ENCODE assay signal across 37 cellular contexts in genomic region chr6:44617416-44617815, GRCh38.
"Had no signal": no experiment of that assay in that cellular context is flagged by ENCODE, and none has a peak within 500 bp of the region (broad histone marks: within the 10 kb centered on the region; RNA-seq: fewer than 3 reads in every experiment).

No MANE protein-coding gene starts in this region.

- DNase-seq: activated CD4-positive, alpha-beta memory T cell treated with anti-CD3 and anti-CD28 coated beads, Interleukin-2, amount 10 ng/mL, durations not matched to agents 7 days and 5 days; activated CD4-positive, alpha-beta T cell treated with anti-CD3 and anti-CD28 coated beads for 1 hour; activated CD4-positive, alpha-beta T cell treated with anti-CD3 and anti-CD28 coated beads for 36 hours; activated CD4-positive, alpha-beta T cell treated with anti-CD3 and anti-CD28 coated beads for 48 hours; activated CD4-positive, alpha-beta T cell treated with anti-CD3 and anti-CD28 coated beads, Interleukin-2, amount 10 ng/mL, durations not matched to agents 7 days and 5 days; activated CD4-positive, alpha-beta T cell treated with anti-CD3 and anti-CD28 coated beads, Interleukin-2, amount 50 U/mL, for 48 hours; activated CD4-positive, CD25-positive, alpha-beta regulatory T cell; activated CD8-positive, alpha-beta memory T cell treated with anti-CD3 and anti-CD28 coated beads for 24 hours; activated CD8-positive, alpha-beta memory T cell treated with anti-CD3 and anti-CD28 coated beads, Interleukin-2, amount 10 ng/mL, durations not matched to agents 7 days and 5 days; activated CD8-positive, alpha-beta memory T cell treated with anti-CD3 and anti-CD28 coated beads, Interleukin-2, amount 50 U/mL, for 48 hours; activated CD8-positive, alpha-beta T cell treated with anti-CD3 and anti-CD28 coated beads, Interleukin-2, amount 10 ng/mL, durations not matched to agents 7 days and 5 days; activated gamma-delta T cell; activated naive CD4-positive, alpha-beta T cell treated with anti-CD3 and anti-CD28 coated beads, Interleukin-2, amount 10 ng/mL, durations not matched to agents 7 days and 5 days; activated naive CD4-positive, alpha-beta T cell treated with Interleukin-2 at 50 U/mL for 16 hours; activated naive CD8-positive, alpha-beta T cell treated with anti-CD3 and anti-CD28 coated beads, Interleukin-2, amount 10 ng/mL, durations not matched to agents 7 days and 5 days; activated naive CD8-positive, alpha-beta T cell treated with anti-CD3 and anti-CD28 coated beads, Interleukin-2, amount 50 U/mL, for 24 hours; activated T-cell treated with anti-CD3 and anti-CD28 coated beads, Interleukin-2, amount 50 U/mL, for 24 hours; activated T-cell treated with anti-CD3 and anti-CD28 coated beads, Interleukin-2, amount 50 U/mL, for 48 hours; amygdala; anterior cingulate cortex; caudate nucleus; cerebellar nuclear complex; T-helper 1 cell; T-helper 2 cell; T-helper 9 cell; WERI-Rb-1 had no signal

- H3K4me1 ChIP-seq: ascending aorta had no signal

- H3K4me1 Mint-ChIP-seq: activated CD4-positive, alpha-beta memory T cell treated with anti-CD3 and anti-CD28 coated beads, Interleukin-2, amount 10 ng/mL, durations not matched to agents 7 days and 5 days; activated CD4-positive, alpha-beta T cell treated with anti-CD3 and anti-CD28 coated beads for 36 hours; activated CD4-positive, alpha-beta T cell treated with anti-CD3 and anti-CD28 coated beads, Interleukin-2, amount 10 ng/mL, durations not matched to agents 7 days and 5 days; activated CD8-positive, alpha-beta memory T cell treated with anti-CD3 and anti-CD28 coated beads, Interleukin-2, amount 10 ng/mL, durations not matched to agents 7 days and 5 days; activated naive CD4-positive, alpha-beta T cell treated with anti-CD3 and anti-CD28 coated beads, Interleukin-2, amount 10 ng/mL, durations not matched to agents 7 days and 5 days; activated naive CD4-positive, alpha-beta T cell treated with anti-CD3 and anti-CD28 coated beads, Interleukin-2, amount 50 U/mL, for 24 hours; activated naive CD8-positive, alpha-beta T cell treated with anti-CD3 and anti-CD28 coated beads, Interleukin-2, amount 10 ng/mL, durations not matched to agents 7 days and 5 days; activated naive CD8-positive, alpha-beta T cell treated with anti-CD3 and anti-CD28 coated beads, Interleukin-2, amount 50 U/mL, for 24 hours; brain; central memory CD8-positive, alpha-beta T cell had no signal

- H3K27me3 ChIP-seq: ascending aorta, cardiac muscle cell had no signal

- H3K36me3 Mint-ChIP-seq: activated CD8-positive, alpha-beta memory T cell treated with anti-CD3 and anti-CD28 coated beads, Interleukin-2, amount 10 ng/mL, durations not matched to agents 7 days and 5 days; activated naive CD4-positive, alpha-beta T cell treated with anti-CD3 and anti-CD28 coated beads, Interleukin-2, amount 10 ng/mL, durations not matched to agents 7 days and 5 days; activated naive CD4-positive, alpha-beta T cell treated with anti-CD3 and anti-CD28 coated beads, Interleukin-2, amount 50 U/mL, for 24 hours; activated naive CD8-positive, alpha-beta T cell; activated naive CD8-positive, alpha-beta T cell treated with anti-CD3 and anti-CD28 coated beads, Interleukin-2, amount 10 ng/mL, durations not matched to agents 7 days and 5 days; brain; WTC11 had no signal

- H3K36me3 ChIP-seq: ascending aorta, cardiac muscle cell, WERI-Rb-1 had no signal

- H3K27ac Mint-ChIP-seq: activated CD4-positive, alpha-beta memory T cell treated with anti-CD3 and anti-CD28 coated beads, Interleukin-2, amount 10 ng/mL, durations not matched to agents 7 days and 5 days; activated CD4-positive, alpha-beta T cell treated with anti-CD3 and anti-CD28 coated beads for 36 hours; activated CD4-positive, alpha-beta T cell treated with anti-CD3 and anti-CD28 coated beads, Interleukin-2, amount 10 ng/mL, durations not matched to agents 7 days and 5 days; activated CD8-positive, alpha-beta memory T cell treated with anti-CD3 and anti-CD28 coated beads, Interleukin-2, amount 10 ng/mL, durations not matched to agents 7 days and 5 days; activated CD8-positive, alpha-beta T cell treated with anti-CD3 and anti-CD28 coated beads, Interleukin-2, amount 10 ng/mL, durations not matched to agents 7 days and 5 days; activated naive CD4-positive, alpha-beta T cell treated with anti-CD3 and anti-CD28 coated beads, Interleukin-2, amount 10 ng/mL, durations not matched to agents 7 days and 5 days; activated naive CD4-positive, alpha-beta T cell treated with anti-CD3 and anti-CD28 coated beads, Interleukin-2, amount 50 U/mL, for 24 hours; activated naive CD8-positive, alpha-beta T cell; activated naive CD8-positive, alpha-beta T cell treated with anti-CD3 and anti-CD28 coated beads, Interleukin-2, amount 10 ng/mL, durations not matched to agents 7 days and 5 days; activated naive CD8-positive, alpha-beta T cell treated with anti-CD3 and anti-CD28 coated beads, Interleukin-2, amount 50 U/mL, for 24 hours; activated T-cell treated with anti-CD3 and anti-CD28 coated beads, Interleukin-2, amount 50 U/mL, for 24 hours; activated T-helper 2 cell treated with anti-CD3 and anti-CD28 coated beads, Interferon-gamma antibody, Interleukin-2, Interleukin-4, amounts not matched to agents 10 μg/mL and 5 μg/mL and 100 μg/mL, durations not matched to agents 14 hours and 24 hours and 36 hours; brain; T-helper 1 cell treated with Interleukin-12 subunit alpha and Interleukin-12 subunit beta and Interleukin-4 antibody, amounts not matched to agents 30 μg/mL and 1 μg/mL, for 36 hours; T-helper 2 cell treated with Interferon-gamma antibody and Interleukin-4, amounts not matched to agents 5 μg/mL and 100 μg/mL, for 36 hours; WTC11 had no signal

- H3K9me3 Mint-ChIP-seq: activated CD4-positive, alpha-beta memory T cell treated with anti-CD3 and anti-CD28 coated beads, Interleukin-2, amount 10 ng/mL, durations not matched to agents 7 days and 5 days; activated CD4-positive, alpha-beta T cell treated with anti-CD3 and anti-CD28 coated beads, Interleukin-2, amount 10 ng/mL, durations not matched to agents 7 days and 5 days; activated naive CD4-positive, alpha-beta T cell treated with anti-CD3 and anti-CD28 coated beads, Interleukin-2, amount 10 ng/mL, durations not matched to agents 7 days and 5 days; activated naive CD4-positive, alpha-beta T cell treated with anti-CD3 and anti-CD28 coated beads, Interleukin-2, amount 50 U/mL, for 24 hours; activated naive CD8-positive, alpha-beta T cell treated with anti-CD3 and anti-CD28 coated beads, Interleukin-2, amount 10 ng/mL, durations not matched to agents 7 days and 5 days; activated naive CD8-positive, alpha-beta T cell treated with anti-CD3 and anti-CD28 coated beads, Interleukin-2, amount 50 U/mL, for 24 hours; activated T-cell treated with anti-CD3 and anti-CD28 coated beads, Interleukin-2, amount 50 U/mL, for 24 hours; activated T-helper 2 cell treated with anti-CD3 and anti-CD28 coated beads, Interferon-gamma antibody, Interleukin-2, Interleukin-4, amounts not matched to agents 10 μg/mL and 5 μg/mL and 100 μg/mL, durations not matched to agents 14 hours and 24 hours and 36 hours; central memory CD8-positive, alpha-beta T cell; T-helper 1 cell treated with Interleukin-12 subunit alpha and Interleukin-12 subunit beta and Interleukin-4 antibody, amounts not matched to agents 30 μg/mL and 1 μg/mL, for 36 hours; T-helper 2 cell treated with Interferon-gamma antibody and Interleukin-4, amounts not matched to agents 5 μg/mL and 100 μg/mL, for 36 hours; WTC11 had no signal

- H3K4me3 Mint-ChIP-seq: activated CD4-positive, alpha-beta memory T cell treated with anti-CD3 and anti-CD28 coated beads, Interleukin-2, amount 10 ng/mL, durations not matched to agents 7 days and 5 days; activated CD4-positive, alpha-beta T cell treated with anti-CD3 and anti-CD28 coated beads for 36 hours; activated CD4-positive, alpha-beta T cell treated with anti-CD3 and anti-CD28 coated beads, Interleukin-2, amount 10 ng/mL, durations not matched to agents 7 days and 5 days; activated CD8-positive, alpha-beta memory T cell treated with anti-CD3 and anti-CD28 coated beads, Interleukin-2, amount 10 ng/mL, durations not matched to agents 7 days and 5 days; activated CD8-positive, alpha-beta T cell treated with anti-CD3 and anti-CD28 coated beads, Interleukin-2, amount 10 ng/mL, durations not matched to agents 7 days and 5 days; activated naive CD4-positive, alpha-beta T cell treated with anti-CD3 and anti-CD28 coated beads, Interleukin-2, amount 10 ng/mL, durations not matched to agents 7 days and 5 days; activated naive CD4-positive, alpha-beta T cell treated with anti-CD3 and anti-CD28 coated beads, Interleukin-2, amount 50 U/mL, for 24 hours; activated naive CD8-positive, alpha-beta T cell; activated naive CD8-positive, alpha-beta T cell treated with anti-CD3 and anti-CD28 coated beads, Interleukin-2, amount 10 ng/mL, durations not matched to agents 7 days and 5 days; activated naive CD8-positive, alpha-beta T cell treated with anti-CD3 and anti-CD28 coated beads, Interleukin-2, amount 50 U/mL, for 24 hours; activated T-cell treated with anti-CD3 and anti-CD28 coated beads, Interleukin-2, amount 50 U/mL, for 24 hours; brain; central memory CD8-positive, alpha-beta T cell; T-helper 1 cell treated with Interleukin-12 subunit alpha and Interleukin-12 subunit beta and Interleukin-4 antibody, amounts not matched to agents 30 μg/mL and 1 μg/mL, for 36 hours; T-helper 2 cell treated with Interferon-gamma antibody and Interleukin-4, amounts not matched to agents 5 μg/mL and 100 μg/mL, for 36 hours; WTC11 had no signal

- H3K4me3 ChIP-seq: ascending aorta, cardiac muscle cell had no signal

- H3K27me3 Mint-ChIP-seq: activated CD4-positive, alpha-beta memory T cell treated with anti-CD3 and anti-CD28 coated beads, Interleukin-2, amount 10 ng/mL, durations not matched to agents 7 days and 5 days; activated CD4-positive, alpha-beta T cell treated with anti-CD3 and anti-CD28 coated beads, Interleukin-2, amount 10 ng/mL, durations not matched to agents 7 days and 5 days; activated naive CD4-positive, alpha-beta T cell treated with anti-CD3 and anti-CD28 coated beads, Interleukin-2, amount 50 U/mL, for 24 hours; activated naive CD8-positive, alpha-beta T cell; activated naive CD8-positive, alpha-beta T cell treated with anti-CD3 and anti-CD28 coated beads, Interleukin-2, amount 50 U/mL, for 24 hours; activated T-cell treated with anti-CD3 and anti-CD28 coated beads, Interleukin-2, amount 50 U/mL, for 24 hours; brain; central memory CD8-positive, alpha-beta T cell had no signal

- ATAC-seq: activated CD4-positive, alpha-beta T cell treated with anti-CD3 and anti-CD28 coated beads for 36 hours; activated CD4-positive, CD25-positive, alpha-beta regulatory T cell treated with anti-CD3 and anti-CD28 coated beads, Interleukin-2, amount 50 U/mL, for 24 hours; activated CD8-positive, alpha-beta memory T cell treated with anti-CD3 and anti-CD28 coated beads, Interleukin-2, amount 10 ng/mL, durations not matched to agents 7 days and 5 days; activated CD8-positive, alpha-beta T cell treated with anti-CD3 and anti-CD28 coated beads, Interleukin-2, amount 10 ng/mL, durations not matched to agents 7 days and 5 days; activated naive CD8-positive, alpha-beta T cell treated with anti-CD3 and anti-CD28 coated beads, Interleukin-2, amount 50 U/mL, for 24 hours; WTC11 had no signal

- H3K27ac ChIP-seq: ascending aorta, cardiac muscle cell, WERI-Rb-1 had no signal

- H3K9me3 ChIP-seq: ascending aorta had no signal
